ENCODE assay signal across 11 cellular contexts in the genomic region with DNA sequence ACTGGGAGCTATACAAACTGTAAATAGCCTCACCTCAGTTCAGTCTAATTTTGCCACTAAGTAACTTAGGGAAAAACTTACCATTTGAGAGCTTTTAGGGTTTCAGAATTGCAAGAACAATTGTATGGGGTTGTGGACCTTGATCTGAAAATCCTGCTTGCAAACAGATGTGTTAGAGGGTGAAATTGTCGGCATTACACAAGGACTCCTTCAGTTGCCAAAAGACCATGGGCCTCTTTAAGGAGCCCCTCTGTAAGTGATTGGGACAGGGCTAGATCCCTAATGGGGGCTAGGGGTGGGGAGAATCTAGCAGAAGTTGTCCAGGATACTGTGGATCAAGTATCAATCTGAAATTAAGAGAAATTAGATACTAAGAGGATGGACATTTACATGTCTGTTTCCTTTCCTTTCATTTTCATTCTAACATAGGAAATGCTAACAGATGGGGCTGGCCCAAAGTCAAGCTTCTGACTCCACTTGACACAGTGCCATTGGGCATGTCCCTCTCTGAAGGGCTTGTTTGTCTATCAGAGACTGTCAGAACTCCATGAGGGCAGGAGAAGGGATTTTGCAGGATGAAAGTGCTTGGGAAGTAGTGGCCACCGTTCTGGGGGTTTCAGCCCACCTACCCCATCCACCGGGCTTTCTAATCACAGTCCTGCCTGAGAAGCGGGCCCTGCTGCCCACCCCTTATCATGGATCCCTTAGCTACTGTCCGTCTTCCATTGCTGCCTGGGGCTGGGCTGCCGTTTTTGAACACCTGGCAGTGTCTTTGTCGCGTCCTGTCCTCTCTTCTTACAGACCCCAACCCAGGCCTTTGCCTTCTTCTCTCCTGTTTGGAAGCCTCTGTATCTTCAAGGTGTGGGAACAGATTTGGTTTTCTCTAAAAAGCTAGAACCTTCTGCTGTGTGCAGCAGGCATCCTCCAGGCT. TPM values are rescaled to one million over a fixed set of nuclear protein-coding genes. Genes with fewer than 3 reads are reported as not detected.
A peak's percentile ranks its signal among the peaks of the same experiment; 100 is the strongest.
DNase-seq lines count a peak whose midpoint lies in the region; ATAC-seq, FAIRE-seq and TF ChIP-seq lines count a peak whose summit lies in the region.
"Had no signal": no experiment of that assay in that cellular context is flagged by ENCODE, and none has a peak within 500 bp of the region (broad histone marks: within the 10 kb centered on the region; RNA-seq: fewer than 3 reads in every experiment).

No MANE protein-coding gene starts in this region.

- peak overlapping the region; percentile 63 for H3K4me3 ChIP-seq in GM23248
- no peak overlapping the region for H3K4me3 ChIP-seq in astrocyte (ENCODE audit: insufficient read depth, low read depth, low read length)
- peak overlapping the region; percentile 25 for H3K4me3 ChIP-seq in skeletal muscle satellite cell (ENCODE audit: low read length)

- intact Hi-C loops in left cardiac atrium (cut with DNase I): no loop called here
- intact Hi-C loops in activated T-helper 2 cell treated with anti-CD3 and anti-CD28 coated beads, Interferon-gamma antibody, Interleukin-2, Interleukin-4, amounts not matched to agents 10 μg/mL and 5 μg/mL and 100 μg/mL, durations not matched to agents 14 hours and 24 hours and 36 hours (cut with micrococcal nuclease): no loop called here

- H3K27me3 ChIP-seq in GM23248 (replicated peaks; ENCODE audit: insufficient read depth) (peaks cover 5% of the 10 kb centered on the region; the same call in 1 of the 2 replicates), astrocyte (ENCODE audit: insufficient read depth, low read length) (peaks cover 3% of the 10 kb centered on the region), skeletal muscle satellite cell (ENCODE audit: control insufficient read depth, insufficient read depth, low read length) (peaks cover 37% of the 10 kb centered on the region)

- H3K4me3 Mint-ChIP-seq in astrocyte (ENCODE audit: unreplicated experiment): no peak overlapping the region
- H3K4me3 Mint-ChIP-seq in activated T-helper 2 cell treated with anti-CD3 and anti-CD28 coated beads, Interferon-gamma antibody, Interleukin-2, Interleukin-4, amounts not matched to agents 10 μg/mL and 5 μg/mL and 100 μg/mL, durations not matched to agents 14 hours and 24 hours and 36 hours (ENCODE audit: low read depth): no peak overlapping the region
- H3K4me3 Mint-ChIP-seq: neural crest cell had no signal

- H3K9me2 ChIP-seq in GM23248 (ENCODE audit: insufficient read depth): no peaks in the 10 kb centered on the region

- FAIRE-seq in astrocyte (lab: Jason Lieb, UNC) (no peak), D721Med (lab: Jason Lieb, UNC) (no peak)

- H3K36me3 Mint-ChIP-seq in astrocyte (ENCODE audit: low read depth, unreplicated experiment): no peaks in the 10 kb centered on the region
- no peaks in the 10 kb centered on the region for H3K36me3 Mint-ChIP-seq in activated T-helper 2 cell treated with anti-CD3 and anti-CD28 coated beads, Interferon-gamma antibody, Interleukin-2, Interleukin-4, amounts not matched to agents 10 μg/mL and 5 μg/mL and 100 μg/mL, durations not matched to agents 14 hours and 24 hours and 36 hours (ENCODE audit: low read depth)

- H3K79me2 ChIP-seq in GM23248 (ENCODE audit: insufficient read depth) (no peaks in the 10 kb centered on the region), astrocyte (ENCODE audit: insufficient read depth, low read length) (no peaks in the 10 kb centered on the region)

- H3K27me3 Mint-ChIP-seq in astrocyte (ENCODE audit: low read depth, unreplicated experiment): peaks cover 30% of the 10 kb centered on the region
- peaks cover 4% of the 10 kb centered on the region for H3K27me3 Mint-ChIP-seq in activated T-helper 2 cell treated with anti-CD3 and anti-CD28 coated beads, Interferon-gamma antibody, Interleukin-2, Interleukin-4, amounts not matched to agents 10 μg/mL and 5 μg/mL and 100 μg/mL, durations not matched to agents 14 hours and 24 hours and 36 hours (ENCODE audit: low read depth)

- H3K4me1 ChIP-seq in GM23248 (ENCODE audit: insufficient read depth) (peaks cover 21% of the 10 kb centered on the region), astrocyte (ENCODE audit: insufficient read depth, low read length) (no peaks in the 10 kb centered on the region), skeletal muscle satellite cell (ENCODE audit: control insufficient read depth, insufficient read depth, low read length) (peaks cover 17% of the 10 kb centered on the region)

- H3F3A ChIP-seq in GM23248 (ENCODE audit: insufficient read depth): peaks cover 9% of the 10 kb centered on the region

- peak overlapping the region; percentile 81 for H3K4me2 ChIP-seq in GM23248 (ENCODE audit: unreplicated experiment)
- H3K4me2 ChIP-seq in astrocyte (ENCODE audit: low read length): peak overlapping the region; percentile 46
- H3K4me2 ChIP-seq in skeletal muscle satellite cell (ENCODE audit: low read length): peak overlapping the region; percentile 73

- WGBS in GM23248 (ENCODE audit: low coverage in 1 of 2, low lambda C conversion rate in 2 of 2, missing lambda C conversion rate in 2 of 2), 2 experiments: 18 to 26% methylated on average over 8 of the region's 8 CpGs

- in situ Hi-C loops in GM23248 (cut with MboI): no loop called here

- H3K9me3 Mint-ChIP-seq in astrocyte (ENCODE audit: unreplicated experiment): no peaks in the 10 kb centered on the region
- H3K9me3 Mint-ChIP-seq in activated T-helper 2 cell treated with anti-CD3 and anti-CD28 coated beads, Interferon-gamma antibody, Interleukin-2, Interleukin-4, amounts not matched to agents 10 μg/mL and 5 μg/mL and 100 μg/mL, durations not matched to agents 14 hours and 24 hours and 36 hours: no peaks in the 10 kb centered on the region
- H3K9me3 Mint-ChIP-seq: neural crest cell had no signal

- H3K27ac ChIP-seq in GM23248 (peak overlapping the region; percentile 82), astrocyte (ENCODE audit: low read depth, low read length) (no peak overlapping the region)

- ATAC-seq in left cardiac atrium: peak; percentile 66 to 67
- ATAC-seq: Panc1 had no signal

- TF ChIP-seq CTCF in astrocyte (IDR thresholded peaks at IDR 0.05; ENCODE audit: insufficient read depth, low read depth, low read length) (no peak), D721Med (IDR thresholded peaks at IDR 0.05; ENCODE audit: insufficient read depth, missing control alignments) (no peak)

- H4K20me1 ChIP-seq in GM23248 (ENCODE audit: insufficient read depth) (no peaks in the 10 kb centered on the region), astrocyte (ENCODE audit: insufficient read depth, low read length) (no peaks in the 10 kb centered on the region)

- H3K36me3 ChIP-seq in GM23248 (ENCODE audit: low read depth) (no peaks in the 10 kb centered on the region), astrocyte (ENCODE audit: insufficient read depth, low read length) (no peaks in the 10 kb centered on the region), skeletal muscle satellite cell (ENCODE audit: insufficient read depth, low read length) (no peaks in the 10 kb centered on the region)

- H3K9me3 ChIP-seq in GM23248 (ENCODE audit: low read depth) (no peaks in the 10 kb centered on the region), astrocyte (ENCODE audit: insufficient read depth, low read depth, low read length) (no peaks in the 10 kb centered on the region), skeletal muscle satellite cell (replicated peaks; ENCODE audit: low read length) (no peaks in the 10 kb centered on the region)

- H3K4me1 Mint-ChIP-seq in astrocyte (ENCODE audit: low read depth, unreplicated experiment): peaks cover 13% of the 10 kb centered on the region
- H3K4me1 Mint-ChIP-seq in activated T-helper 2 cell treated with anti-CD3 and anti-CD28 coated beads, Interferon-gamma antibody, Interleukin-2, Interleukin-4, amounts not matched to agents 10 μg/mL and 5 μg/mL and 100 μg/mL, durations not matched to agents 14 hours and 24 hours and 36 hours (ENCODE audit: low read depth): peaks cover 3% of the 10 kb centered on the region

- DNase-seq in GM23248 (peak; percentile 92), astrocyte (ENCODE audit: low read depth) (peak; percentile 13), left cardiac atrium (peak; percentile 68), D721Med (ENCODE audit: insufficient read length, low spot score) (no peak), iPS-NIHi7 (ENCODE audit: extremely low spot score) (no peak), SW 1271 (lab: John Stamatoyannopoulos, UW) (no peak)
- DNase-seq in activated T-helper 2 cell treated with anti-CD3 and anti-CD28 coated beads, Interferon-gamma antibody, Interleukin-2, Interleukin-4, amounts not matched to agents 10 μg/mL and 5 μg/mL and 100 μg/mL, durations not matched to agents 14 hours and 24 hours and 36 hours (ENCODE audit: low spot score): no peak
- DNase-seq: activated naive CD4-positive, alpha-beta T cell treated with anti-CD3 and anti-CD28 coated beads, Interleukin-2, amount 50 U/mL, for 16 hours had no signal

- no peak overlapping the region for H3K27ac Mint-ChIP-seq in astrocyte (ENCODE audit: unreplicated experiment)
- no peak overlapping the region for H3K27ac Mint-ChIP-seq in activated T-helper 2 cell treated with anti-CD3 and anti-CD28 coated beads, Interferon-gamma antibody, Interleukin-2, Interleukin-4, amounts not matched to agents 10 μg/mL and 5 μg/mL and 100 μg/mL, durations not matched to agents 14 hours and 24 hours and 36 hours

- H3K9ac ChIP-seq in GM23248 (peak overlapping the region; percentile 74), astrocyte (ENCODE audit: low read length) (no peak overlapping the region), skeletal muscle satellite cell (ENCODE audit: low read depth, low read length) (no peak overlapping the region)

- peak overlapping the region; percentile 29 for H2AFZ ChIP-seq in GM23248
- H2AFZ ChIP-seq in astrocyte (ENCODE audit: low read depth, low read length): no peak overlapping the region

RNA-seq across cellular contexts. Expression of a gene that starts 54.7 kb away (rescaled TPM):
- total RNA-seq in GM23248 (2014; rRNA removed; shearing (Covaris generic)): under 0.01 TPM in 1 of 2 replicates, not detected in the other
- polyA plus RNA-seq in GM23248 (2016; fragmentation: Nextera tagmentation; extraction: Ambion mirVana): not detected in 2 replicates
- not detected in 2 replicates for total RNA-seq in astrocyte
- total RNA-seq in left cardiac atrium: 1 to 10 TPM in 1 of 2 donors, under 1 TPM in 1; 0.42 to 1.5 TPM
- total RNA-seq in skeletal muscle satellite cell (2012; rRNA removed): under 0.01 TPM in 1 of 2 replicates, not detected in the other
- total RNA-seq in activated T-helper 2 cell treated with anti-CD3 and anti-CD28 coated beads, Interferon-gamma antibody, Interleukin-2, Interleukin-4, amounts not matched to agents 10 μg/mL and 5 μg/mL and 100 μg/mL, durations not matched to agents 14 hours and 24 hours and 36 hours: not detected in 2 replicates

Comparison
In these comparisons a context has a peak if more than half of its experiments do, and no peak if none do; other contexts are left out.
1. DNase-seq: peak in GM23248 (single experiment), astrocyte (single experiment) and left cardiac atrium (single experiment); none in activated T-helper 2 cell treated with anti-CD3 and anti-CD28 coated beads, Interferon-gamma antibody, Interleukin-2, Interleukin-4, amounts not matched to agents 10 μg/mL and 5 μg/mL and 100 μg/mL, durations not matched to agents 14 hours and 24 hours and 36 hours (single experiment), D721Med (single experiment), iPS-NIHi7 (single experiment) and SW 1271 (0 of 2).
2. Peak in every context shown above with its lines, with median percentiles within 50 percentile points of each other: H3K4me2 ChIP-seq.